8 cellular contexts compared by ENCODE assay signal in the genomic region with DNA sequence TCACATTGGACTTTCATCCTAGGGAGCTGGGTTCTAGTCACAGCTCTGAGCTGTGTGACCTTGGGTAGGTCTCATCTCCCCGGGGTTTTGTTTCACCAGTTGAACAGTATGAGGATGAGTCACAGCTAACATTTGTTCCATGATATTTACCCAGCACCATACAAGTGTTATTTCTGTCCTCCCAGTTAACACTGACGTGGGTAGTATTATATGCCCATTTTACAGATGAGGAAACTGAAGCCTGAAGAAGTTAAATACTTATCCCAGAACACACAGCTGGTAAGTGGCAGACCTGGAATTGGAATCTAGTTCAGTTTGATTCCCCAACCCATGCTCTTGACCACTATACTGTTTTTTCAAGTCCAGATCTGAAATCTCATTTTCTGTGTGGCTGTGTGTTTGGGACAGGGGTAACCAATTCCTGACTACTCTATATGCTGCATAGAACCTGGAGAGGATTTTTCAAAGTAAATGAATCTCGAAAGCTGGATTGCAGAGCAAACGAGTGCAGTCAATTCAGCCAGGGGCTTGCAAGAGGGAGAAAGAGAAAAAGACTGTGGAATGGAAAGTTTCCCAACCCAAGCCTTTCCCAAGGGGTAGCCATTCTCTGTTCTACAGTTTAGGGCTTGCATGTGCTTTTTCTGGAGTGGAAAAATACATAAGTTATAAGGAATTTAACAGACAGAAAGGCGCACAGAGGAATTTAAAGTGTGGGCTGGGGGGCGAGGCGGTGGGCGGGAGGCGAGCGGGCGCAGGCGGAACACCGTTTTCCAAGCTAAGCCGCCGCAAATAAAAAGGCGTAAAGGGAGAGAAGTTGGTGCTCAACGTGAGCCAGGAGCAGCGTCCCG. TPM values are rescaled to one million over a fixed set of nuclear protein-coding genes. Genes with fewer than 3 reads are reported as not detected.
DNase-seq lines count a peak whose midpoint lies in the region; ATAC-seq and TF ChIP-seq lines count a peak whose summit lies in the region.

No MANE protein-coding gene starts in this region.

- H3K27ac Mint-ChIP-seq in activated T-cell treated with anti-CD3 and anti-CD28 coated beads, Interleukin-2, amount 50 U/mL, for 24 hours, result no peak overlapping the region
- H3K27ac Mint-ChIP-seq in activated T-helper 17 cell treated with anti-CD3 and anti-CD28 coated beads, Interleukin-2, amount 50 U/mL, for 72 hours, result no peak overlapping the region

- H3K4me1 Mint-ChIP-seq in activated T-cell treated with anti-CD3 and anti-CD28 coated beads, Interleukin-2, amount 50 U/mL, for 24 hours (ENCODE audit: low read depth), result peaks cover 4% of the 10 kb centered on the region
- no peaks in the 10 kb centered on the region for H3K4me1 Mint-ChIP-seq in activated T-helper 17 cell treated with anti-CD3 and anti-CD28 coated beads, Interleukin-2, amount 50 U/mL, for 72 hours

- H3K27me3 ChIP-seq in esophagus (ENCODE audit: control insufficient read depth in 1 of 2, insufficient read depth in 2 of 2, low read length in 2 of 2) (no peaks in the 10 kb centered on the region), muscle layer of duodenum (ENCODE audit: low read depth, low read length) (no peaks in the 10 kb centered on the region), vagina (no peaks in the 10 kb centered on the region)

- H3K27ac ChIP-seq in esophagus (ENCODE audit: low read depth in 2 of 2, low read length in 1 of 2), result peak overlapping the region; percentile 86 to 99
- H3K27ac ChIP-seq in muscle layer of duodenum (ENCODE audit: low read length), result peak overlapping the region; percentile 75
- H3K27ac ChIP-seq in vagina, result peak overlapping the region; percentile 88

- H3K4me3 ChIP-seq in esophagus (ENCODE audit: low read depth in 1 of 2, low read length in 2 of 2) (peak overlapping the region; percentile 36 to 92), muscle layer of duodenum (ENCODE audit: low read depth in 1 of 2, low read length in 2 of 2) (peak overlapping the region; percentile 85 to 88), vagina (peak overlapping the region; percentile 53 to 59)

- no peak for TF ChIP-seq POLR2A in vagina (IDR thresholded peaks at IDR 0.05)

- peaks cover 4% of the 10 kb centered on the region in 2 donors for H3K4me1 ChIP-seq in esophagus (ENCODE audit: control insufficient read depth in 2 of 2, insufficient read depth in 2 of 2, low read length in 1 of 2)
- H3K4me1 ChIP-seq in muscle layer of duodenum (ENCODE audit: control insufficient read depth in 1 of 2, insufficient read depth in 2 of 2, low read length in 2 of 2), result peaks cover 0 to 13% of the 10 kb centered on the region in 2 donors
- H3K4me1 ChIP-seq in vagina, result peaks cover 35% of the 10 kb centered on the region

- no peaks in the 10 kb centered on the region for H3K9me3 Mint-ChIP-seq in activated T-cell treated with anti-CD3 and anti-CD28 coated beads, Interleukin-2, amount 50 U/mL, for 24 hours
- no peaks in the 10 kb centered on the region for H3K9me3 Mint-ChIP-seq in activated T-helper 17 cell treated with anti-CD3 and anti-CD28 coated beads, Interleukin-2, amount 50 U/mL, for 72 hours

- H3K36me3 ChIP-seq in esophagus (ENCODE audit: control insufficient read depth in 2 of 2, insufficient read depth in 2 of 2, low read length in 1 of 2), result no peaks in the 10 kb centered on the region
- no peaks in the 10 kb centered on the region for H3K36me3 ChIP-seq in muscle layer of duodenum (ENCODE audit: control insufficient read depth in 1 of 2, insufficient read depth in 2 of 2, low read length in 2 of 2)
- H3K36me3 ChIP-seq in vagina, result no peaks in the 10 kb centered on the region

- peaks cover 64% of the 10 kb centered on the region for H3K27me3 Mint-ChIP-seq in activated T-cell treated with anti-CD3 and anti-CD28 coated beads, Interleukin-2, amount 50 U/mL, for 24 hours
- H3K27me3 Mint-ChIP-seq in activated T-helper 17 cell treated with anti-CD3 and anti-CD28 coated beads, Interleukin-2, amount 50 U/mL, for 72 hours, result peaks cover 48% of the 10 kb centered on the region

- H3K36me3 Mint-ChIP-seq in activated T-cell treated with anti-CD3 and anti-CD28 coated beads, Interleukin-2, amount 50 U/mL, for 24 hours (ENCODE audit: low read depth), result no peaks in the 10 kb centered on the region
- H3K36me3 Mint-ChIP-seq in activated T-helper 17 cell treated with anti-CD3 and anti-CD28 coated beads, Interleukin-2, amount 50 U/mL, for 72 hours (ENCODE audit: low read depth), result no peaks in the 10 kb centered on the region

- no peak for ATAC-seq in GM19035 (IDR thresholded peaks at IDR 0.05; ENCODE audit: unreplicated experiment)
- ATAC-seq in activated T-helper 17 cell treated with anti-CD3 and anti-CD28 coated beads, Interleukin-2, amount 50 U/mL, for 72 hours (replicated peaks), result no peak

- TF ChIP-seq CTCF in vagina (IDR thresholded peaks at IDR 0.05), result no peak

- DNase-seq in activated T-cell treated with anti-CD3 and anti-CD28 coated beads, Interleukin-2, amount 50 U/mL, for 24 hours, result no peak
- no peak for DNase-seq in activated T-cell treated with anti-CD3 and anti-CD28 coated beads, Interleukin-2, amount 50 U/mL, for 1 hour
- DNase-seq in vagina (ENCODE audit: extremely low spot score in 2 of 2) (no peak), GM19240 (ENCODE audit: insufficient read length, low spot score) (no peak)

- 5 to 7% methylated on average over 19 of the region's 19 CpGs for WGBS in esophagus, 2 donors

- peak overlapping the region; percentile 21 for H3K4me3 Mint-ChIP-seq in activated T-cell treated with anti-CD3 and anti-CD28 coated beads, Interleukin-2, amount 50 U/mL, for 24 hours
- no peak overlapping the region for H3K4me3 Mint-ChIP-seq in activated T-helper 17 cell treated with anti-CD3 and anti-CD28 coated beads, Interleukin-2, amount 50 U/mL, for 72 hours

- intact Hi-C loops in vagina (cut with DNase I), result loop anchor here (10.0 kb wide), 1 partner anchor 167 kb away; no protein-coding TSS in a partner anchor

- no peaks in the 10 kb centered on the region for H3K9me3 ChIP-seq in esophagus (ENCODE audit: control insufficient read depth in 2 of 2, insufficient read depth in 1 of 2, low read depth in 1 of 2, low read length in 1 of 2)
- no peaks in the 10 kb centered on the region for H3K9me3 ChIP-seq in muscle layer of duodenum (ENCODE audit: control insufficient read depth in 1 of 2, low read length in 2 of 2)
- no peaks in the 10 kb centered on the region for H3K9me3 ChIP-seq in vagina

RNA-seq across cellular contexts. Expression of a gene that starts 0.7 kb away (rescaled TPM):
- polyA plus RNA-seq in esophagus, result 1 to 10 TPM; 1.6 to 2.2 TPM
- 15.0 TPM for total RNA-seq in vagina
- not detected for total RNA-seq in activated T-helper 17 cell treated with anti-CD3 and anti-CD28 coated beads, Interleukin-2, amount 50 U/mL, for 72 hours

Comparison
In these comparisons a context has a peak if more than half of its experiments do, and no peak if none do; other contexts are left out.
1. RNA of a gene that starts 0.7 kb away (total RNA-seq): 15.0 TPM in vagina (single experiment); not detected in activated T-helper 17 cell treated with anti-CD3 and anti-CD28 coated beads, Interleukin-2, amount 50 U/mL, for 72 hours; every median in the first group is over 10 times any median in the second.
2. Peak in every context shown above with its lines, with median percentiles within 50 percentile points of each other: H3K27ac ChIP-seq and H3K4me3 ChIP-seq.